Comparison of ENCODE assay signal across 41 cellular contexts in the genomic region with DNA sequence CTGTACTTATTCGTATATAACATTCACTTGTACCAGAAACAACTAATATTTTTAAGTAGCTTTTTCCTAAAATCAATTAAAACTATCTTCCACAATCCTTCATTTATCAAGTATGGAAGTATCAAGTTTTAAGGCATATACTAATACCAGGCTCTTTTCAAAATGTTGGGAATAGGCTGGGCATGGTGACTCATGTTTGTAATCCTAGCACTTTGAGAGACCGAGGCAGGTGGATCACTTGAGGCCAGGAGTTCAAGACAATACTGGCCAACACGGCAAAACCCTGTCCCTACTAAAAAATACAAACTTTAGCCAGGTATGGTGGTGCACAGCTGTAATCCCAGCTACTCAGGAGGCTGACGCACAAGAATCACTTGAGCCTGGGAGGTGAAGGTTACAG. TPM values are rescaled to one million over a fixed set of nuclear protein-coding genes. Genes with fewer than 3 reads are reported as not detected.
"Had no signal": no experiment of that assay in that cellular context is flagged by ENCODE, and none has a peak within 500 bp of the region (broad histone marks: within the 10 kb centered on the region; RNA-seq: fewer than 3 reads in every experiment).

No MANE protein-coding gene starts in this region.

- H3K4me1 ChIP-seq: breast epithelium had no signal

- H3K27me3 ChIP-seq: adrenal gland, ascending aorta, body of pancreas, brain microvascular endothelial cell, breast epithelium, cardiac muscle cell had no signal

- ATAC-seq: activated naive CD8-positive, alpha-beta T cell treated with anti-CD3 and anti-CD28 coated beads, Interleukin-2, amount 50 U/mL, for 24 hours; activated T-cell treated with anti-CD3 and anti-CD28 coated beads, Interleukin-2, amount 50 U/mL, for 4 hours; activated T-cell treated with anti-CD3 and anti-CD28 coated beads, Interleukin-2, amount 50 U/mL, for 72 hours; body of pancreas had no signal

- H3K27me3 Mint-ChIP-seq: activated naive CD4-positive, alpha-beta T cell treated with anti-CD3 and anti-CD28 coated beads, Interleukin-2, amount 10 ng/mL, durations not matched to agents 7 days and 5 days; activated naive CD4-positive, alpha-beta T cell treated with anti-CD3 and anti-CD28 coated beads, Interleukin-2, amount 50 U/mL, for 24 hours; activated naive CD8-positive, alpha-beta T cell; activated naive CD8-positive, alpha-beta T cell treated with anti-CD3 and anti-CD28 coated beads for 36 hours; activated naive CD8-positive, alpha-beta T cell treated with anti-CD3 and anti-CD28 coated beads, Interleukin-2, amount 10 ng/mL, durations not matched to agents 7 days and 5 days; activated naive CD8-positive, alpha-beta T cell treated with anti-CD3 and anti-CD28 coated beads, Interleukin-2, amount 50 U/mL, for 24 hours; activated T-cell treated with anti-CD3 and anti-CD28 coated beads, Interleukin-2, amount 50 U/mL, for 24 hours; activated T-helper 17 cell treated with anti-CD3 and anti-CD28 coated beads, Interleukin-2, amount 50 U/mL, for 72 hours; brain; central memory CD8-positive, alpha-beta T cell had no signal

- H3K27ac ChIP-seq: adrenal gland, ascending aorta, body of pancreas, brain microvascular endothelial cell, breast epithelium, cardiac muscle cell had no signal

- H3K9me3 Mint-ChIP-seq: activated naive CD4-positive, alpha-beta T cell treated with anti-CD3 and anti-CD28 coated beads, Interleukin-2, amount 10 ng/mL, durations not matched to agents 7 days and 5 days; activated T-helper 17 cell treated with anti-CD3 and anti-CD28 coated beads, Interleukin-2, amount 50 U/mL, for 72 hours; central memory CD8-positive, alpha-beta T cell had no signal

- DNase-seq: activated effector memory CD4-positive, alpha-beta T cell treated with anti-CD3 and anti-CD28 coated beads, Interleukin-2, amount 50 U/mL, for 16 hours; activated effector memory CD4-positive, alpha-beta T cell treated with Interleukin-2 at 50 U/mL for 16 hours; activated gamma-delta T cell; activated gamma-delta T cell treated with Interleukin-2 at 50 U/mL for 16 hours; activated naive CD4-positive, alpha-beta T cell; activated naive CD4-positive, alpha-beta T cell treated with anti-CD3 and anti-CD28 coated beads for 36 hours; activated naive CD4-positive, alpha-beta T cell treated with anti-CD3 and anti-CD28 coated beads, Interleukin-2, amount 10 ng/mL, durations not matched to agents 7 days and 5 days; activated naive CD4-positive, alpha-beta T cell treated with anti-CD3 and anti-CD28 coated beads, Interleukin-2, amount 50 U/mL, for 16 hours; activated naive CD4-positive, alpha-beta T cell treated with Interleukin-2 at 50 U/mL for 16 hours; activated naive CD8-positive, alpha-beta T cell treated with anti-CD3 and anti-CD28 coated beads for 36 hours; activated naive CD8-positive, alpha-beta T cell treated with anti-CD3 and anti-CD28 coated beads, Interleukin-2, amount 10 ng/mL, durations not matched to agents 7 days and 5 days; activated naive CD8-positive, alpha-beta T cell treated with anti-CD3 and anti-CD28 coated beads, Interleukin-2, amount 50 U/mL, for 24 hours; activated T-cell treated with anti-CD3 and anti-CD28 coated beads for 4 hours; activated T-cell treated with anti-CD3 and anti-CD28 coated beads, Interleukin-2, amount 50 U/mL, for 1 hour; activated T-cell treated with anti-CD3 and anti-CD28 coated beads, Interleukin-2, amount 50 U/mL, for 24 hours; activated T-cell treated with anti-CD3 and anti-CD28 coated beads, Interleukin-2, amount 50 U/mL, for 4 hours; activated T-cell treated with anti-CD3 and anti-CD28 coated beads, Interleukin-2, amount 50 U/mL, for 48 hours; activated T-cell treated with anti-CD3 and anti-CD28 coated beads, Interleukin-2, amount 50 U/mL, for 72 hours; adrenal gland; amniotic stem cell; amygdala; anterior cingulate cortex; aorta; body of pancreas; brain microvascular endothelial cell; caudate nucleus; central memory CD4-positive, alpha-beta T cell; cerebellar nuclear complex had no signal

- H3K4me3 Mint-ChIP-seq: activated naive CD4-positive, alpha-beta T cell treated with anti-CD3 and anti-CD28 coated beads for 36 hours; activated naive CD4-positive, alpha-beta T cell treated with anti-CD3 and anti-CD28 coated beads, Interleukin-2, amount 10 ng/mL, durations not matched to agents 7 days and 5 days; activated naive CD4-positive, alpha-beta T cell treated with anti-CD3 and anti-CD28 coated beads, Interleukin-2, amount 50 U/mL, for 24 hours; activated naive CD8-positive, alpha-beta T cell; activated naive CD8-positive, alpha-beta T cell treated with anti-CD3 and anti-CD28 coated beads for 36 hours; activated naive CD8-positive, alpha-beta T cell treated with anti-CD3 and anti-CD28 coated beads, Interleukin-2, amount 10 ng/mL, durations not matched to agents 7 days and 5 days; activated naive CD8-positive, alpha-beta T cell treated with anti-CD3 and anti-CD28 coated beads, Interleukin-2, amount 50 U/mL, for 24 hours; activated T-cell treated with anti-CD3 and anti-CD28 coated beads, Interleukin-2, amount 50 U/mL, for 24 hours; activated T-cell treated with anti-CD3 and anti-CD28 coated beads, Interleukin-2, amount 50 U/mL, for 4 hours; activated T-cell treated with anti-CD3 and anti-CD28 coated beads, Interleukin-2, amount 50 U/mL, for 72 hours; activated T-helper 1 cell treated with anti-CD3 and anti-CD28 coated beads, Interleukin-12 subunit alpha, Interleukin-12 subunit beta, Interleukin-2, Interleukin-4 antibody, amounts not matched to agents 30 ng/mL and 10 ng/mL and 1 ng/mL, durations not matched to agents 14 hours and 24 hours and 36 hours; activated T-helper 17 cell treated with anti-CD3 and anti-CD28 coated beads, Interleukin-2, amount 50 U/mL, for 72 hours; brain; central memory CD8-positive, alpha-beta T cell had no signal

- H3K36me3 ChIP-seq: adrenal gland, ascending aorta, breast epithelium, cardiac muscle cell had no signal

- H3K9me3 ChIP-seq: adrenal gland, ascending aorta, body of pancreas, breast epithelium had no signal

- H3K4me3 ChIP-seq: adrenal gland, ascending aorta, body of pancreas, breast epithelium, cardiac muscle cell had no signal

- H3K27ac Mint-ChIP-seq: activated naive CD4-positive, alpha-beta T cell treated with anti-CD3 and anti-CD28 coated beads for 36 hours; activated naive CD4-positive, alpha-beta T cell treated with anti-CD3 and anti-CD28 coated beads, Interleukin-2, amount 10 ng/mL, durations not matched to agents 7 days and 5 days; activated naive CD4-positive, alpha-beta T cell treated with anti-CD3 and anti-CD28 coated beads, Interleukin-2, amount 50 U/mL, for 24 hours; activated naive CD4-positive, alpha-beta T cell treated with anti-CD3 and anti-CD28 coated beads, Interleukin-2, amount 50 U/mL, for 72 hours; activated naive CD8-positive, alpha-beta T cell; activated naive CD8-positive, alpha-beta T cell treated with anti-CD3 and anti-CD28 coated beads for 36 hours; activated naive CD8-positive, alpha-beta T cell treated with anti-CD3 and anti-CD28 coated beads, Interleukin-2, amount 10 ng/mL, durations not matched to agents 7 days and 5 days; activated naive CD8-positive, alpha-beta T cell treated with anti-CD3 and anti-CD28 coated beads, Interleukin-2, amount 50 U/mL, for 24 hours; activated T-cell treated with anti-CD3 and anti-CD28 coated beads, Interleukin-2, amount 50 U/mL, for 24 hours; activated T-cell treated with anti-CD3 and anti-CD28 coated beads, Interleukin-2, amount 50 U/mL, for 72 hours; activated T-helper 1 cell treated with anti-CD3 and anti-CD28 coated beads, Interleukin-12 subunit alpha, Interleukin-12 subunit beta, Interleukin-2, Interleukin-4 antibody, amounts not matched to agents 30 ng/mL and 10 ng/mL and 1 ng/mL, durations not matched to agents 14 hours and 24 hours and 36 hours; activated T-helper 17 cell treated with anti-CD3 and anti-CD28 coated beads, Interleukin-2, amount 50 U/mL, for 72 hours; activated T-helper 2 cell treated with anti-CD3 and anti-CD28 coated beads, Interferon-gamma antibody, Interleukin-2, Interleukin-4, amounts not matched to agents 10 μg/mL and 5 μg/mL and 100 μg/mL, durations not matched to agents 14 hours and 24 hours and 36 hours; brain had no signal

RNA-seq across cellular contexts. Expression of a gene that starts 25.7 kb away (rescaled TPM):
- total RNA-seq: activated naive CD4-positive, alpha-beta T cell treated with anti-CD3 and anti-CD28 coated beads for 36 hours; activated naive CD4-positive, alpha-beta T cell treated with anti-CD3 and anti-CD28 coated beads, Interleukin-2, amount 50 U/mL, for 72 hours; activated naive CD8-positive, alpha-beta T cell treated with anti-CD3 and anti-CD28 coated beads for 36 hours; activated naive CD8-positive, alpha-beta T cell treated with anti-CD3 and anti-CD28 coated beads, Interleukin-2, amount 10 ng/mL, durations not matched to agents 7 days and 5 days; activated T-cell treated with anti-CD3 and anti-CD28 coated beads, Interleukin-2, amount 50 U/mL, for 72 hours; activated T-helper 1 cell treated with anti-CD3 and anti-CD28 coated beads, Interleukin-12 subunit alpha, Interleukin-12 subunit beta, Interleukin-2, Interleukin-4 antibody, amounts not matched to agents 30 ng/mL and 10 ng/mL and 1 ng/mL, durations not matched to agents 14 hours and 24 hours and 36 hours; activated T-helper 2 cell treated with anti-CD3 and anti-CD28 coated beads, Interferon-gamma antibody, Interleukin-2, Interleukin-4, amounts not matched to agents 10 μg/mL and 5 μg/mL and 100 μg/mL, durations not matched to agents 14 hours and 24 hours and 36 hours; astrocyte; bronchial epithelial cell had no signal
